ENCODE assay signal across 8 cellular contexts in genomic region chr6:131949909-131950766, GRCh38. TPM values are rescaled to one million over a fixed set of nuclear protein-coding genes. Genes with fewer than 3 reads are reported as not detected.
A peak's percentile ranks its signal among the peaks of the same experiment; 100 is the strongest.
DNase-seq lines count a peak whose midpoint lies in the region; ATAC-seq and TF ChIP-seq lines count a peak whose summit lies in the region.

No MANE protein-coding gene starts in this region.

- DNase-seq in RWPE2 (ENCODE audit: low spot score) (peak; percentile 68), chondrocyte (ENCODE audit: low spot score) (peak; percentile 92), islet precursor cell (peak; percentile 89)

- no peaks in the 10 kb centered on the region for H3F3A ChIP-seq in DOHH2 (ENCODE audit: control insufficient read depth, insufficient read depth)

- no peak overlapping the region for H3K27ac ChIP-seq in DOHH2 (ENCODE audit: low read depth, low read length)
- H3K27ac ChIP-seq in RWPE2 (ENCODE audit: poor library complexity, severe bottlenecking), result peak overlapping the region; percentile 88

- no peaks in the 10 kb centered on the region for H4K20me1 ChIP-seq in DOHH2 (ENCODE audit: control insufficient read depth, insufficient read depth, low read depth, low read length)

- H3K27me3 Mint-ChIP-seq in chondrocyte (ENCODE audit: low read depth), result no peaks in the 10 kb centered on the region

- H3K4me1 Mint-ChIP-seq in chondrocyte (ENCODE audit: low read depth), result peaks cover 77% of the 10 kb centered on the region

- peak; percentile 21 for TF ChIP-seq CTCF in DOHH2 (IDR thresholded peaks at IDR 0.05; ENCODE audit: low read depth, low read length, poor library complexity, severe bottlenecking)
- peak; percentile 65 for TF ChIP-seq CTCF in RWPE2 (IDR thresholded peaks at IDR 0.05; ENCODE audit: poor library complexity, severe bottlenecking)
- peak; percentile 77 for TF ChIP-seq CTCF in chondrocyte (IDR thresholded peaks at IDR 0.05)

- no peaks in the 10 kb centered on the region for H3K79me2 ChIP-seq in DOHH2 (ENCODE audit: control insufficient read depth, low read length)

- H3K4me3 ChIP-seq in DOHH2 (ENCODE audit: low read length) (peak overlapping the region; percentile 52), RWPE2 (ENCODE audit: severe bottlenecking) (peak overlapping the region; percentile 53), skeletal muscle satellite cell (ENCODE audit: low read length) (peak overlapping the region; percentile 89)

- no peaks in the 10 kb centered on the region for H3K36me3 ChIP-seq in DOHH2 (ENCODE audit: control insufficient read depth, low read length)
- peaks cover 25% of the 10 kb centered on the region for H3K36me3 ChIP-seq in RWPE2 (ENCODE audit: low read depth)
- peaks cover 20% of the 10 kb centered on the region for H3K36me3 ChIP-seq in skeletal muscle satellite cell (ENCODE audit: insufficient read depth, low read length)

- peak overlapping the region; percentile 80 for H3K4me3 Mint-ChIP-seq in chondrocyte (ENCODE audit: unreplicated experiment)

- H3K4me2 ChIP-seq in DOHH2 (ENCODE audit: low read length) (peak overlapping the region; percentile 43), skeletal muscle satellite cell (ENCODE audit: low read length) (peak overlapping the region; percentile 80)

- peaks cover 29% of the 10 kb centered on the region for H3K36me3 Mint-ChIP-seq in chondrocyte (ENCODE audit: low read depth)

- ATAC-seq in HG02973 (IDR thresholded peaks at IDR 0.05; ENCODE audit: unreplicated experiment) (peak; percentile 61), RWPE2 (ENCODE audit: low read depth) (peak; percentile 1; the same call in 2 of the 3 replicates), GM21381 (IDR thresholded peaks at IDR 0.05; ENCODE audit: unreplicated experiment) (no peak), HG02798 (IDR thresholded peaks at IDR 0.05; ENCODE audit: poor library complexity, unreplicated experiment) (no peak)

- no peaks in the 10 kb centered on the region for H3K9me3 ChIP-seq in DOHH2 (ENCODE audit: control insufficient read depth, insufficient read depth, low read length)
- no peaks in the 10 kb centered on the region for H3K9me3 ChIP-seq in RWPE2 (ENCODE audit: severe bottlenecking)
- no peaks in the 10 kb centered on the region for H3K9me3 ChIP-seq in skeletal muscle satellite cell (replicated peaks; ENCODE audit: low read length)

- peak overlapping the region; percentile 89 for H3K9ac ChIP-seq in skeletal muscle satellite cell (ENCODE audit: low read depth, low read length)

- H3K27ac Mint-ChIP-seq in chondrocyte (ENCODE audit: unreplicated experiment), result peak overlapping the region; percentile 89

- no peaks in the 10 kb centered on the region for H3K9me2 ChIP-seq in DOHH2 (replicated peaks; ENCODE audit: control insufficient read depth, low read length)

- H3K4me1 ChIP-seq in DOHH2 (ENCODE audit: control insufficient read depth, low read length) (peaks cover 20% of the 10 kb centered on the region), RWPE2 (ENCODE audit: insufficient read depth, poor library complexity, severe bottlenecking) (peaks cover 35% of the 10 kb centered on the region), skeletal muscle satellite cell (ENCODE audit: control insufficient read depth, insufficient read depth, low read length) (peaks cover 49% of the 10 kb centered on the region)

- peaks cover 23% of the 10 kb centered on the region for H3K27me3 ChIP-seq in DOHH2 (ENCODE audit: control insufficient read depth, low read length)
- no peaks in the 10 kb centered on the region for H3K27me3 ChIP-seq in RWPE2 (ENCODE audit: insufficient read depth, poor library complexity, severe bottlenecking)
- no peaks in the 10 kb centered on the region for H3K27me3 ChIP-seq in skeletal muscle satellite cell (ENCODE audit: control insufficient read depth, insufficient read depth, low read length)

- H3K9me3 Mint-ChIP-seq in chondrocyte (ENCODE audit: low read depth), result no peaks in the 10 kb centered on the region

RNA-seq across cellular contexts. Expression of gene CCN2, which starts 1.0 kb away (rescaled TPM):
- total RNA-seq in chondrocyte, result 1,296 to 1,346 TPM (median 1,334 TPM) in 3 replicates
- 11.2 and 18.8 TPM in 2 replicates for total RNA-seq in skeletal muscle satellite cell (2012; rRNA removed)

Comparison
In these comparisons a context has a peak if more than half of its experiments do, and no peak if none do; other contexts are left out.
1. CTCF ChIP-seq: peak in every context shown above with its lines; median percentile 77 in chondrocyte; 65 in RWPE2; 21 in DOHH2.
2. ATAC-seq: peak in HG02973 (single experiment) and RWPE2 (single experiment); none in GM21381 (single experiment) and HG02798 (single experiment).
3. Peak in every context shown above with its lines, with median percentiles within 50 percentile points of each other: H3K4me3 ChIP-seq and DNase-seq.